Comparison of ENCODE assay signal across 8 cellular contexts in the genomic region with DNA sequence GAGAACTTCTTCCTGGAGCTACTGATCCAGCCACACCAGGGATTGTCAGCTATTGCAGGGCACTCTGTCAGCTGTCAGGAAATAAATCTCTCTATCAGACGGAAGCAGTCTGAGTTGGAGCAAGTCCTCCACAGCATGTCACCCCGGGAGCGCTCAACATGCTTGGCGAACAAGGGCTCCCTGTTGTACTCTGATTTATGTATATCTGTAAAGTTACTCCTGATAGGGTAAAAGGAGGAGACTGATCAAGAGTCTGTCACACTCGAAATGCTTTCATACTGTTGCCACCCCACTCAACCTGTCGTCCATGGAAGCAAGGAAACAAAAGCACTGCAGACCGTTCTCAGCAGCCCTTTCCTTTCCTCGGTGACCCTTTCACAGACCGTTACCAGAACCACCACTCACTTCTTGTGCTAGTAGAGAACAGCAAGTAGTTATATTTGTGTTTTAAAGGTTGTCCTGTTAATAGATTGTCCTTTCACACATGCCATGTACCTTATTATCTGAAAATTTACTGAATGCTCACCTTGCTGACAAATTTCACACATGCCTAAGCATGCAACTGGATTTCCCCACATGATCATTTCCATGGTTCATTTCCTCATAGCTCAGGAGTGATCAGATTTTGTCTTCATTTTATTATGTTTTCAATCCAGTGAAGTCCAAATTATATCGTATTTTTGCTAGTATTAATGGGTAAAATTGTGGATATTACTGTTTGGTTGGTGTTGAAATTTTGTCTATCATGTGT.
DNase-seq lines count a peak whose midpoint lies in the region; ATAC-seq and TF ChIP-seq lines count a peak whose summit lies in the region.

No MANE protein-coding gene starts in this region.

- no peaks in the 10 kb centered on the region for H3K9me3 ChIP-seq in WERI-Rb-1 (ENCODE audit: severe bottlenecking)

- peak; percentile 39 for DNase-seq in ELR (ENCODE audit: low read depth)
- peak; percentile 40 for DNase-seq in WERI-Rb-1
- peak; percentile 1 for DNase-seq in myocyte (ENCODE audit: low read depth)
- DNase-seq in AML-193 (lab: John Stamatoyannopoulos, UW) = no peak
- no peak for DNase-seq in NCI-H1930 (lab: John Stamatoyannopoulos, UW)
- DNase-seq in SK-N-DZ (ENCODE audit: low spot score) = no peak

- H3K36me3 ChIP-seq in WERI-Rb-1 = no peaks in the 10 kb centered on the region

- H3K27ac ChIP-seq in WERI-Rb-1 = no peak overlapping the region

- ATAC-seq in HG02885 (IDR thresholded peaks at IDR 0.05; ENCODE audit: poor library complexity, unreplicated experiment) (peak; percentile 58), GM21367 (IDR thresholded peaks at IDR 0.05; ENCODE audit: unreplicated experiment) (no peak)

- peak overlapping the region; percentile 17 for H3K4me3 ChIP-seq in WERI-Rb-1 (ENCODE audit: low read depth, low read length)

- TF ChIP-seq CTCF in WERI-Rb-1 (IDR thresholded peaks at IDR 0.05; ENCODE audit: low read depth, low read length) = no peak

- no peaks in the 10 kb centered on the region for H3K27me3 ChIP-seq in WERI-Rb-1 (ENCODE audit: insufficient read depth, low read depth, severe bottlenecking)

Comparison
In these comparisons a context has a peak if more than half of its experiments do, and no peak if none do; other contexts are left out.
1. DNase-seq: peak in ELR (single experiment), WERI-Rb-1 (single experiment) and myocyte (single experiment); none in AML-193 (0 of 2), NCI-H1930 (0 of 2) and SK-N-DZ (single experiment).